In the genomic region with DNA sequence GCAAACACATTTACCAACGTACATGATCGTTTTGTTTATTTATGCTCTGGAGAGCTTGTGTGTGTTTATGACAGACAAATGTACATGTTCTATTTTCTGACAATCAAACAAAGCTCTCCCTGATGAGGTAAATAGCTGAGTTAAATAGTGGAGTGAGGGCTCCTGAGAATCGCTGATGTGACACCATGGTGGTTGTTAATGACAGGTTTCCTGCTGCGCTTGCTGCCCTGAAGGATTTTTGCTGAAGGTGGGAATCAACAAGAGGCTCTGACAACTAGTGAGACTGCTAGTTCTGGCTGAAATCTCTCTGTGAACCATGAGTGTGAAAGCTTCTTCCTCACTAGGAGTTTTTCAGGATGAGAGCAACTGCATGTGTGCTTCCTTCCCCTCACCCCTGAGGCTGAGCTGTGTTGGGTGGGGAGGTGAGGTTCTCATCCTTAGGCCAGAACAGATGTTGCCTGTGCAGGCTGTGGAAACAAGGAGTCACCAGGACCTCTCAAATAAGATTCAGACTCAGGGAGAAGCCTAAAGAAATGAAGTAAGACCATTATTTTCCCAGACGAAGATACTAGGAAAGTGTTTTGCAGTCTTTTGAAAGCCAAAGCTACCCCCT, we compare ENCODE assay signal across 11 cellular contexts.
DNase-seq lines count a peak whose midpoint lies in the region; ATAC-seq and TF ChIP-seq lines count a peak whose summit lies in the region.
"Had no signal": no experiment of that assay in that cellular context is flagged by ENCODE, and none has a peak within 500 bp of the region (broad histone marks: within the 10 kb centered on the region; RNA-seq: fewer than 3 reads in every experiment).

No MANE protein-coding gene starts in this region.

- no peak overlapping the region for H2BK15ac ChIP-seq in neuronal stem cell (ENCODE audit: low read length)

- no peak overlapping the region for H4K91ac ChIP-seq in neuronal stem cell (ENCODE audit: low read depth, low read length, poor library complexity)

- no peak for TF ChIP-seq CTCF in endothelial cell (IDR thresholded peaks at IDR 0.05; ENCODE audit: unreplicated experiment)
- TF ChIP-seq CTCF in BE2C (IDR thresholded peaks at IDR 0.05; ENCODE audit: low read depth, low read length) = no peak
- no peak for TF ChIP-seq CTCF in testis (IDR thresholded peaks at IDR 0.05)

- no peak overlapping the region for H4K8ac ChIP-seq in neuronal stem cell (ENCODE audit: low read depth, low read length)

- peaks cover 12% of the 10 kb centered on the region for H3K4me1 Mint-ChIP-seq in endothelial cell (ENCODE audit: unreplicated experiment)
- no peaks in the 10 kb centered on the region for H3K4me1 Mint-ChIP-seq in activated CD8-positive, alpha-beta T cell treated with anti-CD3 and anti-CD28 coated beads, Interleukin-2, amount 10 ng/mL, durations not matched to agents 7 days and 5 days (ENCODE audit: low read depth)
- H3K4me1 Mint-ChIP-seq: memory B cell had no signal

- H3K23ac ChIP-seq in neuronal stem cell (ENCODE audit: low read depth, low read length, poor library complexity) = no peak overlapping the region

- DNase-seq in DMS79 (lab: John Stamatoyannopoulos, UW) (peak; percentile 20), NCI-H2107 (lab: John Stamatoyannopoulos, UW) (peak; percentile 10), endothelial cell (ENCODE audit: low spot score) (no peak), neuronal stem cell (ENCODE audit: low spot score) (no peak), BE2C (no peak), testis (no peak)
- no peak for DNase-seq in activated CD8-positive, alpha-beta T cell treated with anti-CD3 and anti-CD28 coated beads, Interleukin-2, amount 10 ng/mL, durations not matched to agents 7 days and 5 days
- DNase-seq in activated CD4-positive, alpha-beta T cell treated with anti-CD3 and anti-CD28 coated beads for 1 hour = no peak
- DNase-seq: activated CD4-positive, CD25-positive, alpha-beta regulatory T cell treated with anti-CD3 and anti-CD28 coated beads, Interleukin-2, amount 50 U/mL, for 72 hours; activated gamma-delta T cell treated with Interleukin-2 at 50 U/mL for 16 hours had no signal

- no peak overlapping the region for H2BK120ac ChIP-seq in neuronal stem cell (ENCODE audit: low read depth, low read length)

- H3K27me3 ChIP-seq in neuronal stem cell (ENCODE audit: control insufficient read depth in 3 of 3, insufficient read depth in 3 of 3, low read depth in 1 of 3, low read length in 3 of 3) (no peaks in the 10 kb centered on the region), BE2C (no peaks in the 10 kb centered on the region), testis (no peaks in the 10 kb centered on the region)

- no peaks in the 10 kb centered on the region for H3K36me3 ChIP-seq in neuronal stem cell (replicated peaks in 1 of 2; ENCODE audit: control insufficient read depth in 2 of 2, insufficient read depth in 2 of 2, low read length in 2 of 2)
- H3K36me3 ChIP-seq in BE2C = no peaks in the 10 kb centered on the region
- H3K36me3 ChIP-seq in testis (ENCODE audit: low read depth, missing control alignments) = no peaks in the 10 kb centered on the region

- H2AFZ ChIP-seq in neuronal stem cell (ENCODE audit: low read length) = peak overlapping the region; percentile 46

- TF ChIP-seq POLR2A in testis (IDR thresholded peaks at IDR 0.05) = no peak

- H3K4me2 ChIP-seq in neuronal stem cell (ENCODE audit: insufficient read depth, low read length, poor library complexity, severe bottlenecking) = no peak overlapping the region

- H3K9ac ChIP-seq in neuronal stem cell (ENCODE audit: low read depth, low read length, poor library complexity) = no peak overlapping the region

- H3K79me1 ChIP-seq in neuronal stem cell (ENCODE audit: low read depth, low read length) = no peaks in the 10 kb centered on the region

- H3K18ac ChIP-seq in neuronal stem cell (ENCODE audit: low read length) = peak overlapping the region; percentile 9

- H3K27ac ChIP-seq in neuronal stem cell (replicated peaks; ENCODE audit: low read length) (peak overlapping the region; percentile 18), testis (peak overlapping the region in 1 of 2 donors; percentile 42)

- H3K14ac ChIP-seq in neuronal stem cell (ENCODE audit: low read length) = no peak overlapping the region

- no peak for ATAC-seq in activated CD8-positive, alpha-beta T cell treated with anti-CD3 and anti-CD28 coated beads, Interleukin-2, amount 10 ng/mL, durations not matched to agents 7 days and 5 days

- no peak overlapping the region for H2BK5ac ChIP-seq in neuronal stem cell (ENCODE audit: low read length)

- H3K27ac Mint-ChIP-seq in endothelial cell (ENCODE audit: unreplicated experiment) = peak overlapping the region; percentile 14
- no peak overlapping the region for H3K27ac Mint-ChIP-seq in activated CD8-positive, alpha-beta T cell treated with anti-CD3 and anti-CD28 coated beads, Interleukin-2, amount 10 ng/mL, durations not matched to agents 7 days and 5 days
- H3K27ac Mint-ChIP-seq: memory B cell had no signal

- H3K9me3 ChIP-seq in neuronal stem cell (replicated peaks in 1 of 2; ENCODE audit: control insufficient read depth in 2 of 2, insufficient read depth in 1 of 2, low read depth in 1 of 2, low read length in 2 of 2) (no peaks in the 10 kb centered on the region), BE2C (no peaks in the 10 kb centered on the region), testis (no peaks in the 10 kb centered on the region)

- CTCF ChIA-PET in activated CD8-positive, alpha-beta T cell treated with anti-CD3 and anti-CD28 coated beads, Interleukin-2, amount 10 ng/mL, durations not matched to agents 7 days and 5 days (lab: Charles Lee) = no interaction called here

- POLR2A ChIA-PET in activated CD8-positive, alpha-beta T cell treated with anti-CD3 and anti-CD28 coated beads, Interleukin-2, amount 10 ng/mL, durations not matched to agents 7 days and 5 days (lab: Charles Lee) = no interaction called here

- H2AK5ac ChIP-seq in neuronal stem cell (ENCODE audit: low read depth, low read length) = no peak overlapping the region

- no peak overlapping the region for H3K4ac ChIP-seq in neuronal stem cell (ENCODE audit: low read length)

- no CpG with 5 or more reads among the region's 5 CpGs for WGBS in neuronal stem cell (ENCODE audit: extremely low coverage in 2 of 2, insufficient read length in 2 of 2, insufficient replicate concordance in 1 of 2), 2 donors
- WGBS in testis, 2 donors = 76 to 80% methylated on average over 5 of the region's 5 CpGs

- H2BK12ac ChIP-seq in neuronal stem cell (ENCODE audit: low read length) = no peak overlapping the region

- no peak overlapping the region for H3K4me3 ChIP-seq in neuronal stem cell (ENCODE audit: low read length in 2 of 2)
- H3K4me3 ChIP-seq in BE2C (ENCODE audit: low read depth, low read length) = no peak overlapping the region
- H3K4me3 ChIP-seq in testis = no peak overlapping the region

- H3K27me3 Mint-ChIP-seq in endothelial cell (ENCODE audit: unreplicated experiment) = no peaks in the 10 kb centered on the region
- peaks cover 2% of the 10 kb centered on the region for H3K27me3 Mint-ChIP-seq in activated CD8-positive, alpha-beta T cell treated with anti-CD3 and anti-CD28 coated beads, Interleukin-2, amount 10 ng/mL, durations not matched to agents 7 days and 5 days (ENCODE audit: low read depth)

- H3K36me3 Mint-ChIP-seq in endothelial cell (ENCODE audit: low read depth, unreplicated experiment) = no peaks in the 10 kb centered on the region
- H3K36me3 Mint-ChIP-seq in activated CD8-positive, alpha-beta T cell treated with anti-CD3 and anti-CD28 coated beads, Interleukin-2, amount 10 ng/mL, durations not matched to agents 7 days and 5 days (ENCODE audit: low read depth) = no peaks in the 10 kb centered on the region
- H3K36me3 Mint-ChIP-seq: memory B cell had no signal

- no peaks in the 10 kb centered on the region for H3K9me3 Mint-ChIP-seq in endothelial cell (ENCODE audit: unreplicated experiment)
- H3K9me3 Mint-ChIP-seq in activated CD8-positive, alpha-beta T cell treated with anti-CD3 and anti-CD28 coated beads, Interleukin-2, amount 10 ng/mL, durations not matched to agents 7 days and 5 days (ENCODE audit: insufficient read depth) = no peaks in the 10 kb centered on the region
- H3K9me3 Mint-ChIP-seq: memory B cell had no signal

- intact Hi-C loops in testis (cut with DNase I; ENCODE audit: low total_unique reads) = no loop called here

- H3K4me1 ChIP-seq in neuronal stem cell (ENCODE audit: control insufficient read depth in 2 of 2, insufficient read depth in 1 of 2, low read depth in 1 of 2, low read length in 2 of 2) (peaks cover 9 to 12% of the 10 kb centered on the region in 2 donors), BE2C (no peaks in the 10 kb centered on the region), testis (peaks cover 12% of the 10 kb centered on the region)

- H3K4me3 Mint-ChIP-seq in endothelial cell (ENCODE audit: unreplicated experiment) = no peak overlapping the region
- H3K4me3 Mint-ChIP-seq in activated CD8-positive, alpha-beta T cell treated with anti-CD3 and anti-CD28 coated beads, Interleukin-2, amount 10 ng/mL, durations not matched to agents 7 days and 5 days = no peak overlapping the region
- H3K4me3 Mint-ChIP-seq: memory B cell had no signal

Comparison
In these comparisons a context has a peak if more than half of its experiments do, and no peak if none do; other contexts are left out.
1. DNase-seq: peak in DMS79 (single experiment) and NCI-H2107 (single experiment); none in endothelial cell (single experiment), neuronal stem cell (single experiment), BE2C (single experiment), activated CD8-positive, alpha-beta T cell treated with anti-CD3 and anti-CD28 coated beads, Interleukin-2, amount 10 ng/mL, durations not matched to agents 7 days and 5 days (single experiment), testis (single experiment) and activated CD4-positive, alpha-beta T cell treated with anti-CD3 and anti-CD28 coated beads for 1 hour (single experiment).